1 cellular context compared by ENCODE assay signal in genomic region chr17:77372444-77373297, GRCh38.
A peak's percentile ranks its signal among the peaks of the same experiment; 100 is the strongest.
TF ChIP-seq lines count a peak whose summit lies in the region.

No MANE protein-coding gene starts in this region.

TF ChIP-seq in K562, 482 proteins besides CTCF, POLR2A, EP300 and RAD21 (continued from another document and continues in another):
- TF ChIP-seq ZNF280B (CRISPR knock-in tag; IDR thresholded peaks at IDR 0.05) (no peak), NCOA4 (IDR thresholded peaks at IDR 0.05; ENCODE audit: partially characterized antibody) (no peak), RB1 (IDR thresholded peaks at IDR 0.05; ENCODE audit: low read depth) (peak; percentile 29; the same call in 1 of the 2 replicates), MED1 (CRISPR knock-in tag; IDR thresholded peaks at IDR 0.05; ENCODE audit: borderline replicate concordance) (no peak), HNRNPH1 (optimal IDR thresholded peaks at IDR 0.05; ENCODE audit: low read depth, low read length) (no peak), RBFOX2 (IDR thresholded peaks at IDR 0.05; ENCODE audit: low read depth, low read length) (peak; percentile 52), CHCHD3 (CRISPR knock-in tag; IDR thresholded peaks at IDR 0.05) (no peak), MXD1 (CRISPR knock-in tag; IDR thresholded peaks at IDR 0.05; ENCODE audit: borderline replicate concordance, poor library complexity, severe bottlenecking) (no peak), SNRNP70 (optimal IDR thresholded peaks at IDR 0.05; ENCODE audit: low read depth, low read length) (no peak), ZNF184 (CRISPR knock-in tag; IDR thresholded peaks at IDR 0.05) (no peak), ZC3H4 (CRISPR knock-in tag; IDR thresholded peaks at IDR 0.05; ENCODE audit: borderline replicate concordance) (no peak), MTA2 (IDR thresholded peaks at IDR 0.05; ENCODE audit: low read depth) (no peak), ZNF217 (CRISPR knock-in tag; IDR thresholded peaks at IDR 0.05) (no peak), CREB3 (tag; conservative IDR thresholded peaks at IDR 0.05; ENCODE audit: low read depth) (no peak), PHF20 (IDR thresholded peaks at IDR 0.05; ENCODE audit: partially characterized antibody) (no peak), ZNF584 (CRISPR knock-in tag; IDR thresholded peaks at IDR 0.05; ENCODE audit: low read depth) (no peak), TBL1XR1 (IDR thresholded peaks at IDR 0.05; ENCODE audit: low read length in 2 of 2) (no peak; a peak in 1 of 4 replicates), AFF4 (CRISPR knock-in tag; IDR thresholded peaks at IDR 0.05) (no peak), POLR3G (IDR thresholded peaks at IDR 0.05; ENCODE audit: extremely low read depth, insufficient read length, insufficient replicate concordance) (no peak), MAFK (IDR thresholded peaks at IDR 0.05; ENCODE audit: low read length) (no peak), CXXC5 (CRISPR knock-in tag; IDR thresholded peaks at IDR 0.05) (peak; percentile 69; the same call in 1 of the 2 replicates), HNRNPUL1 (IDR thresholded peaks at IDR 0.05; ENCODE audit: low read length) (no peak), NFE2L1 (tag; IDR thresholded peaks at IDR 0.05; ENCODE audit: borderline replicate concordance, low read depth) (no peak), ZBTB26 (CRISPR knock-in tag; IDR thresholded peaks at IDR 0.05) (no peak), MGA (IDR thresholded peaks at IDR 0.05) (peak; percentile 85), ZNF655 (CRISPR knock-in tag; IDR thresholded peaks at IDR 0.05) (no peak), CLOCK (CRISPR knock-in tag; IDR thresholded peaks at IDR 0.05; ENCODE audit: borderline replicate concordance) (no peak), MAFF (IDR thresholded peaks at IDR 0.05; ENCODE audit: low read length) (no peak), BDP1 (IDR thresholded peaks at IDR 0.05; ENCODE audit: insufficient read depth, insufficient read length) (no peak), ELF1 (tag; IDR thresholded peaks at IDR 0.05) (no peak; the same call in 1 of the 2 replicates), MYC (IDR thresholded peaks at IDR 0.05; ENCODE audit: low read depth, low read length) (no peak), MYC (CRISPR knock-in tag; IDR thresholded peaks at IDR 0.05; ENCODE audit: borderline replicate concordance, low read depth) (no peak), CBX3 (IDR thresholded peaks at IDR 0.05; ENCODE audit: borderline replicate concordance in 1 of 2, low read length in 2 of 2) (peak in 1 of 2 experiments; percentile 34; a peak in 1 of 3 replicates), ZNF644 (tag; IDR thresholded peaks at IDR 0.05; ENCODE audit: low read depth) (no peak), SNIP1 (IDR thresholded peaks at IDR 0.05; ENCODE audit: low read depth) (no peak), DIDO1 (tag; IDR thresholded peaks at IDR 0.05; ENCODE audit: low read depth) (no peak), MTA3 (IDR thresholded peaks at IDR 0.05; ENCODE audit: borderline replicate concordance) (0 out of 2 replicates have a peak, but pooled peaks have one; percentile 28)
